In the genomic region with DNA sequence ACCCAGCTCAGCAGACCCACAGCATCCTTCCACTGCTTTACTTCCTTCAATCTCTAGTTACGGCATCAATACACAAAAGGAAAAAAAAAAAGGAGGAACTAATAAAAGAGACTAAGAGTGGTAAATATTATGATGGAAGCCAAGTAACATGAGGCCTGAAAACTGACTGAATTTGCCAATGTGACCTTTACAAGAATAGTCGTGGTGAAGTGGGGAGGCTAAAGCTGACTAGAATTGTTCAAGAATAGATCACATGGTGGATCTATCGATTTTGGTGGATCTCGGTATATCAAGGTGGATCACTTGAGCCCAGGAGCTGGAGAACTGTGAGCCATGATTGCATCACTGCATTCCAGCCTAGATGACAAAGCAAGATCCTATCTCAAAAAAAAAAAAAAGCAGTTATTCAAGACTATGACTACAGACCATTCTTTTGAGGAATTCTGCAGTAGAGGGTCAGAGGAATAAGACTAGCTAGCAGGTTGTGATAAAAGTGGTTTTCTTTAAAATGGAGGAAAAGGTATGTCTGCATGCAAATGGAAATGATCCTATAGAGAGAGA, we compare ENCODE assay signal across 1 cellular context.
TF ChIP-seq lines count a peak whose summit lies in the region.

No MANE protein-coding gene starts in this region.

TF ChIP-seq in HCT116, 20 proteins besides CTCF, POLR2A, EP300 and RAD21 (continued from another document):
- TF ChIP-seq, protein P1, sequence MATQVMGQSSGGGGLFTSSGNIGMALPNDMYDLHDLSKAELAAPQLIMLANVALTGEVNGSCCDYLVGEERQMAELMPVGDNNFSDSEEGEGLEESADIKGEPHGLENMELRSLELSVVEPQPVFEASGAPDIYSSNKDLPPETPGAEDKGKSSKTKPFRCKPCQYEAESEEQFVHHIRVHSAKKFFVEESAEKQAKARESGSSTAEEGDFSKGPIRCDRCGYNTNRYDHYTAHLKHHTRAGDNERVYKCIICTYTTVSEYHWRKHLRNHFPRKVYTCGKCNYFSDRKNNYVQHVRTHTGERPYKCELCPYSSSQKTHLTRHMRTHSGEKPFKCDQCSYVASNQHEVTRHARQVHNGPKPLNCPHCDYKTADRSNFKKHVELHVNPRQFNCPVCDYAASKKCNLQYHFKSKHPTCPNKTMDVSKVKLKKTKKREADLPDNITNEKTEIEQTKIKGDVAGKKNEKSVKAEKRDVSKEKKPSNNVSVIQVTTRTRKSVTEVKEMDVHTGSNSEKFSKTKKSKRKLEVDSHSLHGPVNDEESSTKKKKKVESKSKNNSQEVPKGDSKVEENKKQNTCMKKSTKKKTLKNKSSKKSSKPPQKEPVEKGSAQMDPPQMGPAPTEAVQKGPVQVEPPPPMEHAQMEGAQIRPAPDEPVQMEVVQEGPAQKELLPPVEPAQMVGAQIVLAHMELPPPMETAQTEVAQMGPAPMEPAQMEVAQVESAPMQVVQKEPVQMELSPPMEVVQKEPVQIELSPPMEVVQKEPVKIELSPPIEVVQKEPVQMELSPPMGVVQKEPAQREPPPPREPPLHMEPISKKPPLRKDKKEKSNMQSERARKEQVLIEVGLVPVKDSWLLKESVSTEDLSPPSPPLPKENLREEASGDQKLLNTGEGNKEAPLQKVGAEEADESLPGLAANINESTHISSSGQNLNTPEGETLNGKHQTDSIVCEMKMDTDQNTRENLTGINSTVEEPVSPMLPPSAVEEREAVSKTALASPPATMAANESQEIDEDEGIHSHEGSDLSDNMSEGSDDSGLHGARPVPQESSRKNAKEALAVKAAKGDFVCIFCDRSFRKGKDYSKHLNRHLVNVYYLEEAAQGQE (IDR thresholded peaks at IDR 0.05; ENCODE audit: low read depth): no peak
- TF ChIP-seq SRF (IDR thresholded peaks at IDR 0.05; ENCODE audit: low read depth): no peak
- no peak for TF ChIP-seq SIN3A (IDR thresholded peaks at IDR 0.05; ENCODE audit: low read depth)
- no peak for TF ChIP-seq ZFX (IDR thresholded peaks at IDR 0.05)
- peak; percentile 23 for TF ChIP-seq SP1 (IDR thresholded peaks at IDR 0.05; ENCODE audit: low read depth)
TF ChIP-seq in HCT116: peak in this region for 6.
